ENCODE assay signal across 1 cellular context in the genomic region with DNA sequence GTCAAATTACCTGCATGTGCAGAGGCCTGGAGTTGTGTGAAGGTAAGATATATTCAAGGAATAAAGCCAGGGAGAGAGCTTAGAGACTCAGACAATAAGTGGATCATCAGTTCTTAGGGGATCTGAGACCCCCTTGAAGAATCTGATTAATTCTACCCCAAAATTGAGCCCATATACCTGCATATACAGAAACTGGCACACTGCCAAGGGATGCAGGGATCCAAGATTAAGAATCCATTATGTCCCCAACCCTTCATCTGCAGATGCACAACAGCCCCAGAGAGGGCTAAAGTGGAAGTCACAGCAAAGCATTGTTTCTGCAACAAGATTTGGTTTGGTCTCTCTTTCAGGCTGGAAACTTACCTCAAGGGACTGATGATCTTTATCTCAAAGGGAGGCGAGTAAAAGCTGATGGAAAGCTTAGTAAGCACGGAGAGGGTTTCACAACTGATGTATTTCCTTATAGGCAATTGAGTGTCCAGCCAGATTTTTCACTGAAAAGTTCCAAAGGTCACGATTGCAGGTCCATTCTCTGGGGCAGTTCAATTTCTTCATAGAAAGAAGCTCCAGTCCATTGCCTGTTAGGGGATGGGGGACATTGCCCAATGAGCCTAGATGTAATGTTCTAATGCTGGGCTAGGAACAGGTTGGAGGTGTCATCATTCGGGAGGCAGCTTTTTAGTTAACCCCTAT.
A peak's percentile ranks its signal among the peaks of the same experiment; 100 is the strongest.
TF ChIP-seq lines count a peak whose summit lies in the region.

No MANE protein-coding gene starts in this region.

TF ChIP-seq in HepG2, 621 proteins besides CTCF, POLR2A, EP300 and RAD21 (continued from another document):
- TF ChIP-seq, protein P1, sequence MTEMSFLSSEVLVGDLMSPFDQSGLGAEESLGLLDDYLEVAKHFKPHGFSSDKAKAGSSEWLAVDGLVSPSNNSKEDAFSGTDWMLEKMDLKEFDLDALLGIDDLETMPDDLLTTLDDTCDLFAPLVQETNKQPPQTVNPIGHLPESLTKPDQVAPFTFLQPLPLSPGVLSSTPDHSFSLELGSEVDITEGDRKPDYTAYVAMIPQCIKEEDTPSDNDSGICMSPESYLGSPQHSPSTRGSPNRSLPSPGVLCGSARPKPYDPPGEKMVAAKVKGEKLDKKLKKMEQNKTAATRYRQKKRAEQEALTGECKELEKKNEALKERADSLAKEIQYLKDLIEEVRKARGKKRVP (CRISPR knock-in tag; IDR thresholded peaks at IDR 0.05) = peak in 1 of 2 experiments; percentile 40; a peak in 1 of 4 replicates
- TF ChIP-seq ZNF777 (CRISPR knock-in tag; IDR thresholded peaks at IDR 0.05) = no peak
- TF ChIP-seq ZNF138 (CRISPR knock-in tag; IDR thresholded peaks at IDR 0.05; ENCODE audit: low read depth) = no peak
- TF ChIP-seq LCORL (IDR thresholded peaks at IDR 0.05) = peak; percentile 98
- TF ChIP-seq LCORL (CRISPR knock-in tag; IDR thresholded peaks at IDR 0.05) = no peak
- peak; percentile 67 for TF ChIP-seq HNF4G (IDR thresholded peaks at IDR 0.05; ENCODE audit: borderline replicate concordance, low read depth, low read length)
- no peak; the same call in 1 of the 2 replicates for TF ChIP-seq HNF4G (CRISPR knock-in tag; IDR thresholded peaks at IDR 0.05; ENCODE audit: borderline replicate concordance, low read depth)
- TF ChIP-seq TP53 (CRISPR knock-in tag; conservative IDR thresholded peaks at IDR 0.05) = no peak
- TF ChIP-seq MAFK (conservative IDR thresholded peaks at IDR 0.05 in 1 of 2, IDR thresholded peaks at IDR 0.05 in 1 of 2; ENCODE audit: low read length in 2 of 2) = peak; percentile 4 to 13; a peak in 1 of 4 replicates
- peak; percentile 65; the same call in 1 of the 2 replicates for TF ChIP-seq GTF2F1 (IDR thresholded peaks at IDR 0.05; ENCODE audit: low read length)
- TF ChIP-seq, protein P2, sequence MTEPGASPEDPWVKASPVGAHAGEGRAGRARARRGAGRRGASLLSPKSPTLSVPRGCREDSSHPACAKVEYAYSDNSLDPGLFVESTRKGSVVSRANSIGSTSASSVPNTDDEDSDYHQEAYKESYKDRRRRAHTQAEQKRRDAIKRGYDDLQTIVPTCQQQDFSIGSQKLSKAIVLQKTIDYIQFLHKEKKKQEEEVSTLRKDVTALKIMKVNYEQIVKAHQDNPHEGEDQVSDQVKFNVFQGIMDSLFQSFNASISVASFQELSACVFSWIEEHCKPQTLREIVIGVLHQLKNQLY (CRISPR knock-in tag; IDR thresholded peaks at IDR 0.05) = no peak
- no peak for TF ChIP-seq SOX6 (IDR thresholded peaks at IDR 0.05)
- TF ChIP-seq SOX6 (CRISPR knock-in tag; IDR thresholded peaks at IDR 0.05) = 0 out of 2 replicates have a peak, but pooled peaks have one; percentile 26
- TF ChIP-seq PHF21A (CRISPR knock-in tag; IDR thresholded peaks at IDR 0.05) = peak; percentile 51
- peak; percentile 91 for TF ChIP-seq ZNF317 (CRISPR knock-in tag; IDR thresholded peaks at IDR 0.05)
- TF ChIP-seq, protein P3, sequence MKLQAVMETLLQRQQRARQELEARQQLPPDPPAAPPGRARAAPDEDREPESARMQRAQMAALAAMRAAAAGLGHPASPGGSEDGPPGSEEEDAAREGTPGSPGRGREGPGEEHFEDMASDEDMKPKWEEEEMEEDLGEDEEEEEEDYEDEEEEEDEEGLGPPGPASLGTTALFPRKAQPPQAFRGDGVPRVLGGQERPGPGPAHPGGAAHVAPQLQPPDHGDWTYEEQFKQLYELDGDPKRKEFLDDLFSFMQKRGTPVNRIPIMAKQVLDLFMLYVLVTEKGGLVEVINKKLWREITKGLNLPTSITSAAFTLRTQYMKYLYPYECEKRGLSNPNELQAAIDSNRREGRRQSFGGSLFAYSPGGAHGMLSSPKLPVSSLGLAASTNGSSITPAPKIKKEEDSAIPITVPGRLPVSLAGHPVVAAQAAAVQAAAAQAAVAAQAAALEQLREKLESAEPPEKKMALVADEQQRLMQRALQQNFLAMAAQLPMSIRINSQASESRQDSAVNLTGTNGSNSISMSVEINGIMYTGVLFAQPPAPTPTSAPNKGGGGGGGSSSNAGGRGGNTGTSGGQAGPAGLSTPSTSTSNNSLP (IDR thresholded peaks at IDR 0.05; ENCODE audit: low read depth, low read length) = peak; percentile 38; the same call in 1 of the 2 replicates
- peak; percentile 91 for TF ChIP-seq GFI1 (CRISPR knock-in tag; IDR thresholded peaks at IDR 0.05; ENCODE audit: borderline replicate concordance)
- peak; percentile 39; the same call in 1 of the 2 replicates for TF ChIP-seq CEBPG (CRISPR knock-in tag; IDR thresholded peaks at IDR 0.05)
- peak; percentile 77 for TF ChIP-seq CEBPB (IDR thresholded peaks at IDR 0.05; ENCODE audit: borderline replicate concordance, low read depth, low read length)
- 0 out of 2 replicates have a peak, but pooled peaks have one; percentile 23 for TF ChIP-seq MAFF (IDR thresholded peaks at IDR 0.05; ENCODE audit: low read depth, low read length)
- TF ChIP-seq ZNF549 (CRISPR knock-in tag; IDR thresholded peaks at IDR 0.05) = 0 out of 2 replicates have a peak, but pooled peaks have one; percentile 74
- TF ChIP-seq TCF7 (IDR thresholded peaks at IDR 0.05; ENCODE audit: low read depth) = no peak
